10 cellular contexts compared by ENCODE assay signal in genomic region chr12:79997115-79997805, GRCh38.
A peak's percentile ranks its signal among the peaks of the same experiment; 100 is the strongest.
DNase-seq lines count a peak whose midpoint lies in the region; ATAC-seq and TF ChIP-seq lines count a peak whose summit lies in the region.
"Had no signal": no experiment of that assay in that cellular context is flagged by ENCODE, and none has a peak within 500 bp of the region (broad histone marks: within the 10 kb centered on the region; RNA-seq: fewer than 3 reads in every experiment).

No MANE protein-coding gene starts in this region.

- ATAC-seq in GM18907 (IDR thresholded peaks at IDR 0.05; ENCODE audit: unreplicated experiment) (peak; percentile 100), HG02642 (IDR thresholded peaks at IDR 0.05; ENCODE audit: poor library complexity, unreplicated experiment) (peak; percentile 99), GM23338 (no peak)

- H3K36me3 Mint-ChIP-seq in GM23338 (ENCODE audit: low read depth): peaks cover 3% of the 10 kb centered on the region; the same call in 1 of the 3 replicates
- peaks cover 0 to 3% of the 10 kb centered on the region in 2 donors for H3K36me3 Mint-ChIP-seq in CD4-positive, alpha-beta memory T cell

- POLR2A ChIA-PET in CD4-positive, alpha-beta memory T cell (lab: Charles Lee; ENCODE audit: partially characterized antibody): no interaction called here

- H3F3A ChIP-seq in GM23338 (replicated peaks; ENCODE audit: low read depth): no peaks in the 10 kb centered on the region

- H4K20me1 ChIP-seq in KMS-11 (ENCODE audit: insufficient read depth): no peaks in the 10 kb centered on the region
- H4K20me1 ChIP-seq in GM23338 (replicated peaks; ENCODE audit: insufficient read depth): no peaks in the 10 kb centered on the region

- intact Hi-C loops in CD4-positive, alpha-beta memory T cell (cut with micrococcal nuclease): no loop called here

- CTCF ChIA-PET in CD4-positive, alpha-beta memory T cell (lab: Charles Lee; ENCODE audit: partially characterized antibody): no interaction called here

- no peak overlapping the region for H3K27ac ChIP-seq in KMS-11
- no peak overlapping the region for H3K27ac ChIP-seq in GM23338 (ENCODE audit: low read depth)
- no peak overlapping the region for H3K27ac ChIP-seq in CD4-positive, alpha-beta memory T cell (ENCODE audit: low read depth, low read length)

- H3K27me3 Mint-ChIP-seq in GM23338 (ENCODE audit: insufficient read depth, low read depth, poor library complexity): peaks cover 7% of the 10 kb centered on the region
- H3K27me3 Mint-ChIP-seq in CD4-positive, alpha-beta memory T cell: peaks cover 0 to 3% of the 10 kb centered on the region in 2 donors

- no peak overlapping the region for H3K9ac ChIP-seq in KMS-11

- peaks cover 15% of the 10 kb centered on the region for H3K4me1 Mint-ChIP-seq in GM23338
- H3K4me1 Mint-ChIP-seq in CD4-positive, alpha-beta memory T cell: peaks cover 0 to 4% (median under 1%) of the 10 kb centered on the region in 4 donors

- H3K79me2 ChIP-seq in KMS-11 (ENCODE audit: insufficient read depth, low read depth) (no peaks in the 10 kb centered on the region), GM23338 (replicated peaks; ENCODE audit: insufficient read depth) (no peaks in the 10 kb centered on the region)

- H3K9me3 ChIP-seq in CD4-positive, alpha-beta memory T cell (ENCODE audit: control insufficient read depth in 1 of 2, low read length in 2 of 2): no peaks in the 10 kb centered on the region

- H3K27ac Mint-ChIP-seq in GM23338: no peak overlapping the region
- no peak overlapping the region for H3K27ac Mint-ChIP-seq in CD4-positive, alpha-beta memory T cell

- DNase-seq in hepatic stellate cell (ENCODE audit: low spot score): peak; percentile 22
- no peak for DNase-seq in medulla oblongata (ENCODE audit: extremely low spot score)
- DNase-seq in DMS153 treated with DMSO at 0.1 percent for 48 hours (lab: John Stamatoyannopoulos, UW; ENCODE audit: unreplicated experiment): no peak
- DNase-seq in GM23338 (ENCODE audit: low spot score): no peak
- DNase-seq in CD4-positive, alpha-beta memory T cell: no peak
- DNase-seq: NCI-H1092, T-helper 2 cell had no signal

- H3K9me3 Mint-ChIP-seq in GM23338: peaks cover 4% of the 10 kb centered on the region; the same call in 2 of the 3 replicates
- H3K9me3 Mint-ChIP-seq in CD4-positive, alpha-beta memory T cell: peaks cover 0 to 3% (median 0%) of the 10 kb centered on the region in 8 donors

- no peak for TF ChIP-seq CTCF in KMS-11 (conservative IDR thresholded peaks at IDR 0.05; ENCODE audit: low read depth, low read length)
- no peak for TF ChIP-seq CTCF in GM23338 (conservative IDR thresholded peaks at IDR 0.05; ENCODE audit: low read depth in 2 of 2)

- H3K36me3 ChIP-seq in KMS-11 (ENCODE audit: insufficient read depth): no peaks in the 10 kb centered on the region
- no peaks in the 10 kb centered on the region for H3K36me3 ChIP-seq in GM23338 (ENCODE audit: insufficient read depth)
- H3K36me3 ChIP-seq in CD4-positive, alpha-beta memory T cell (ENCODE audit: insufficient read depth, low read length): no peaks in the 10 kb centered on the region

- H3K4me2 ChIP-seq in KMS-11: peak overlapping the region; percentile 33
- H3K4me2 ChIP-seq in GM23338: no peak overlapping the region

- no peak overlapping the region for H3K4me3 Mint-ChIP-seq in GM23338
- no peak overlapping the region for H3K4me3 Mint-ChIP-seq in CD4-positive, alpha-beta memory T cell

- H3K27me3 ChIP-seq in KMS-11 (ENCODE audit: insufficient read depth, low read depth): no peaks in the 10 kb centered on the region
- no peaks in the 10 kb centered on the region for H3K27me3 ChIP-seq in GM23338 (ENCODE audit: insufficient read depth)
- H3K27me3 ChIP-seq in CD4-positive, alpha-beta memory T cell (ENCODE audit: insufficient read depth, low read length): no peaks in the 10 kb centered on the region

- H2AFZ ChIP-seq in KMS-11 (ENCODE audit: low read depth) (no peak overlapping the region), GM23338 (no peak overlapping the region)

- H3K4me3 ChIP-seq in KMS-11 (IDR thresholded peaks at IDR 0.05; ENCODE audit: insufficient read depth, low read depth, low read length): no peak overlapping the region
- H3K4me3 ChIP-seq in GM23338: no peak overlapping the region
- no peak overlapping the region for H3K4me3 ChIP-seq in CD4-positive, alpha-beta memory T cell (ENCODE audit: low read length in 2 of 2)

- H3K9me2 ChIP-seq in GM23338 (ENCODE audit: insufficient read depth): no peaks in the 10 kb centered on the region

- H3K4me1 ChIP-seq in KMS-11 (ENCODE audit: low read depth, poor library complexity, severe bottlenecking): peaks cover 14% of the 10 kb centered on the region
- H3K4me1 ChIP-seq in GM23338 (ENCODE audit: insufficient read depth): peaks cover 8% of the 10 kb centered on the region; the same call in 1 of the 2 replicates
- H3K4me1 ChIP-seq in CD4-positive, alpha-beta memory T cell (ENCODE audit: insufficient read depth, low read length): no peaks in the 10 kb centered on the region

TF ChIP-seq in GM23338, 12 proteins besides CTCF, POLR2A, EP300 and RAD21:
- TF ChIP-seq NANOG (IDR thresholded peaks at IDR 0.05; ENCODE audit: borderline replicate concordance) (no peak), ETS1 (IDR thresholded peaks at IDR 0.05) (no peak), EZH2phosphoT487 (IDR thresholded peaks at IDR 0.05; ENCODE audit: unreplicated experiment) (no peak), STAT1 (IDR thresholded peaks at IDR 0.05; ENCODE audit: unreplicated experiment) (no peak), EZH2 (IDR thresholded peaks at IDR 0.05; ENCODE audit: low read depth, unreplicated experiment) (no peak), ZNF114 (CRISPR knock-in tag; IDR thresholded peaks at IDR 0.05) (no peak)
